11 cellular contexts compared by ENCODE assay signal in genomic region chr1:117093091-117093534, GRCh38. TPM values are rescaled to one million over a fixed set of nuclear protein-coding genes. Genes with fewer than 3 reads are reported as not detected.
DNase-seq lines count a peak whose midpoint lies in the region; ATAC-seq, FAIRE-seq and TF ChIP-seq lines count a peak whose summit lies in the region.
"Had no signal": no experiment of that assay in that cellular context is flagged by ENCODE, and none has a peak within 500 bp of the region (broad histone marks: within the 10 kb centered on the region; RNA-seq: fewer than 3 reads in every experiment).

No MANE protein-coding gene starts in this region.

- peaks cover 4% of the 10 kb centered on the region for H3K36me3 ChIP-seq in astrocyte (ENCODE audit: insufficient read depth, low read length)

- CTCF ChIA-PET in activated CD4-positive, alpha-beta T cell treated with anti-CD3 and anti-CD28 coated beads for 36 hours (lab: Charles Lee) = interaction anchor here (0.6 to 9.8 kb wide), 24 partner anchors 11 to 519 kb away, joined by 3 to 89 read pairs (median 4); partner anchors contain the start of gene TTF2

- peak; percentile 88 for ATAC-seq in activated CD4-positive, alpha-beta T cell treated with anti-CD3 and anti-CD28 coated beads for 36 hours
- ATAC-seq in HG02678 (IDR thresholded peaks at IDR 0.05; ENCODE audit: unreplicated experiment) = no peak

- no peaks in the 10 kb centered on the region for H4K20me1 ChIP-seq in astrocyte (ENCODE audit: insufficient read depth, low read length)

- peak overlapping the region; percentile 7 for H3K4me3 ChIP-seq in astrocyte (ENCODE audit: insufficient read depth, low read depth, low read length)
- H3K4me3 ChIP-seq: BLaER1 treated with 17β-estradiol and CSF1 and Interleukin-3, amounts not matched to agents 10 nM and 100 nM; right lobe of liver; SK-N-MC had no signal

- H3K9me3 Mint-ChIP-seq in activated CD4-positive, alpha-beta T cell treated with anti-CD3 and anti-CD28 coated beads for 36 hours (ENCODE audit: low read depth) = no peaks in the 10 kb centered on the region
- H3K9me3 Mint-ChIP-seq in astrocyte (ENCODE audit: unreplicated experiment) = no peaks in the 10 kb centered on the region

- H3K4me3 Mint-ChIP-seq in activated CD4-positive, alpha-beta T cell treated with anti-CD3 and anti-CD28 coated beads for 36 hours = no peak overlapping the region
- H3K4me3 Mint-ChIP-seq in astrocyte (ENCODE audit: unreplicated experiment) = peak overlapping the region; percentile 57

- no peaks in the 10 kb centered on the region for H3K9me3 ChIP-seq in astrocyte (ENCODE audit: insufficient read depth, low read depth, low read length)
- H3K9me3 ChIP-seq: BLaER1 treated with 17β-estradiol and CSF1 and Interleukin-3, amounts not matched to agents 10 nM and 100 nM; right lobe of liver had no signal

- H3K9ac ChIP-seq in astrocyte (ENCODE audit: low read length) = peak overlapping the region; percentile 80
- H3K9ac ChIP-seq: BLaER1 treated with 17β-estradiol and CSF1 and Interleukin-3, amounts not matched to agents 10 nM and 100 nM had no signal

- peaks cover 19% of the 10 kb centered on the region for H3K4me1 Mint-ChIP-seq in activated CD4-positive, alpha-beta T cell treated with anti-CD3 and anti-CD28 coated beads for 36 hours
- H3K4me1 Mint-ChIP-seq in astrocyte (ENCODE audit: low read depth, unreplicated experiment) = peaks cover 23% of the 10 kb centered on the region

- peak; percentile 93 for FAIRE-seq in astrocyte (lab: Jason Lieb, UNC)

- H2AFZ ChIP-seq in astrocyte (ENCODE audit: low read depth, low read length) = peak overlapping the region; percentile 45

- H3K4me2 ChIP-seq in astrocyte (ENCODE audit: low read length) = peak overlapping the region; percentile 67
- H3K4me2 ChIP-seq: BLaER1 treated with 17β-estradiol and CSF1 and Interleukin-3, amounts not matched to agents 10 nM and 100 nM had no signal

- no peaks in the 10 kb centered on the region for H3K27me3 ChIP-seq in astrocyte (ENCODE audit: insufficient read depth, low read length)
- H3K27me3 ChIP-seq: BLaER1 treated with 17β-estradiol and CSF1 and Interleukin-3, amounts not matched to agents 10 nM and 100 nM; right lobe of liver had no signal

- intact Hi-C loops in activated CD4-positive, alpha-beta T cell treated with anti-CD3 and anti-CD28 coated beads for 36 hours (cut with DNase I, micrococcal nuclease) = loop anchor here in 1 of 2 experiments (2.0 kb wide), 1 partner anchor 30 kb away; no protein-coding TSS in a partner anchor

- no peak for TF ChIP-seq CTCF in astrocyte (IDR thresholded peaks at IDR 0.05; ENCODE audit: insufficient read depth, low read depth, low read length)

- POLR2A ChIA-PET in activated CD4-positive, alpha-beta T cell treated with anti-CD3 and anti-CD28 coated beads for 36 hours (lab: Charles Lee) = interaction anchor here (1.3 to 2.4 kb wide), 4 partner anchors 10 to 33 kb away, joined by 3 to 8 read pairs (median 6); partner anchors contain the start of gene TTF2

- H3K4me1 ChIP-seq in astrocyte (ENCODE audit: insufficient read depth, low read length) = peaks cover 38% of the 10 kb centered on the region
- H3K4me1 ChIP-seq: right lobe of liver had no signal

- no peaks in the 10 kb centered on the region for H3K27me3 Mint-ChIP-seq in activated CD4-positive, alpha-beta T cell treated with anti-CD3 and anti-CD28 coated beads for 36 hours
- no peaks in the 10 kb centered on the region for H3K27me3 Mint-ChIP-seq in astrocyte (ENCODE audit: low read depth, unreplicated experiment)

- peak overlapping the region; percentile 96 for H3K27ac ChIP-seq in astrocyte (ENCODE audit: low read depth, low read length)
- H3K27ac ChIP-seq in temporal lobe (ENCODE audit: low read depth, low read length) = peak overlapping the region; percentile 28
- H3K27ac ChIP-seq: BLaER1 treated with 17β-estradiol and CSF1 and Interleukin-3, amounts not matched to agents 10 nM and 100 nM; right lobe of liver; SK-N-MC had no signal

- H3K79me2 ChIP-seq in astrocyte (ENCODE audit: insufficient read depth, low read length) = no peaks in the 10 kb centered on the region

- peak overlapping the region; percentile 39 for H3K27ac Mint-ChIP-seq in activated CD4-positive, alpha-beta T cell treated with anti-CD3 and anti-CD28 coated beads for 36 hours
- peak overlapping the region; percentile 93 for H3K27ac Mint-ChIP-seq in astrocyte (ENCODE audit: unreplicated experiment)

- peak; percentile 60 for DNase-seq in activated CD4-positive, alpha-beta T cell treated with anti-CD3 and anti-CD28 coated beads for 36 hours
- no peak for DNase-seq in activated CD4-positive, alpha-beta T cell treated with anti-CD3 and anti-CD28 coated beads for 4 hours
- peak; percentile 100 for DNase-seq in astrocyte (ENCODE audit: low read depth)
- peak; percentile 73 for DNase-seq in inferior parietal cortex (ENCODE audit: extremely low spot score)
- no peak for DNase-seq in stimulated activated naive CD4-positive, alpha-beta T cell treated with Interleukin-2 at 50 U/mL for 16 hours (lab: John Stamatoyannopoulos, UW)
- no peak for DNase-seq in stimulated activated CD8-positive, alpha-beta memory T cell treated with anti-CD3 and anti-CD28 coated beads, Interleukin-4, amount 100 ng/mL, for 48 hours
- DNase-seq: right lobe of liver had no signal

- H3K36me3 Mint-ChIP-seq in activated CD4-positive, alpha-beta T cell treated with anti-CD3 and anti-CD28 coated beads for 36 hours (ENCODE audit: low read depth) = peaks cover 78% of the 10 kb centered on the region
- H3K36me3 Mint-ChIP-seq in astrocyte (ENCODE audit: low read depth, unreplicated experiment) = peaks cover 2% of the 10 kb centered on the region

RNA-seq across cellular contexts. Expression of gene TRIM45, which starts 28.4 kb away (rescaled TPM):
- under 1 TPM; 0.37 to 0.62 TPM for total RNA-seq in activated CD4-positive, alpha-beta T cell treated with anti-CD3 and anti-CD28 coated beads for 36 hours
- total RNA-seq in astrocyte = 2.5 and 3.1 TPM in 2 replicates
- 3.9 TPM for total RNA-seq in temporal lobe

RNA-seq across cellular contexts. Expression of gene TTF2, which starts 33.0 kb away (rescaled TPM):
- total RNA-seq in activated CD4-positive, alpha-beta T cell treated with anti-CD3 and anti-CD28 coated beads for 36 hours = 100 to 1,000 TPM in 1 of 2 experiments, 10 to 100 TPM in 1; 99.7 to 108 TPM
- total RNA-seq in astrocyte (16.6 and 23.4 TPM in 2 replicates), temporal lobe (2.2 TPM)

Comparison
In these comparisons a context has a peak if more than half of its experiments do, and no peak if none do; other contexts are left out.
1. DNase-seq: peak in activated CD4-positive, alpha-beta T cell treated with anti-CD3 and anti-CD28 coated beads for 36 hours (single experiment), astrocyte (single experiment) and inferior parietal cortex (single experiment); none in activated CD4-positive, alpha-beta T cell treated with anti-CD3 and anti-CD28 coated beads for 4 hours (0 of 2), stimulated activated naive CD4-positive, alpha-beta T cell treated with Interleukin-2 at 50 U/mL for 16 hours (single experiment) and stimulated activated CD8-positive, alpha-beta memory T cell treated with anti-CD3 and anti-CD28 coated beads, Interleukin-4, amount 100 ng/mL, for 48 hours (single experiment).